In the genomic region with DNA sequence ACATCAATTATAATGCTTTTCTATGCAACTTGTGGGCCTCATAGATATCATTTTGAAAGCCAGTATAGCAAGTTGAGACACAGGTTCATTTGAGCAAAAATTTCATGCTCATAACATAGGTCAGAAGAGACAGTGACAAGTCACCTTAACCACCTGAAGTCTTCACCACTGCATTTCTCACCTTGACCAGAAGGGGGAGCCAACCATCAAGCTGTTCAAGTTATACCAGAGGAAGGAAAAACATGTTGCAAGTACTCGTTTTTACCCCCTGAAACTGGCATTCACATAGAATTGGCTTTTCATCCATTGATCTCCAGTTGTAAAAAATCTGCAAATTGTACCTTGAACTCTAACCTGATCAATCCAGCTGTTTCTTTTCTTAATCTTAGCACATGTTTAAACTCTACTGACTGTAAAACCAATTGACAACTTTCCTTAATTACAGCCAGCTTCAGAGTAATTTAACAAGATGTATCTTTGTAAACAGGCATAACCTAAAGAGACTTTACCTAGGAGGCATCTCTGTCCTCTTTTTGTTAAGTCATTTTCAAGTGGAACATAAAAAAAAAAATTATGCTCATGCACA, we compare ENCODE assay signal across 1 cellular context.
A peak's percentile ranks its signal among the peaks of the same experiment; 100 is the strongest.
TF ChIP-seq lines count a peak whose summit lies in the region.

No MANE protein-coding gene starts in this region.

TF ChIP-seq in K562, 482 proteins besides CTCF, POLR2A, EP300 and RAD21 (continued from another document and continues in another):
- TF ChIP-seq SMC3 (conservative IDR thresholded peaks at IDR 0.05; ENCODE audit: insufficient read depth, low read depth, low read length) (0 out of 2 replicates have a peak, but pooled peaks have one; percentile 46), ZNF75A (CRISPR knock-in tag; IDR thresholded peaks at IDR 0.05) (no peak), SRSF9 (IDR thresholded peaks at IDR 0.05; ENCODE audit: borderline replicate concordance, low read depth, low read length) (no peak), ZNF57 (CRISPR knock-in tag; IDR thresholded peaks at IDR 0.05) (no peak), ZNF644 (tag; IDR thresholded peaks at IDR 0.05; ENCODE audit: low read depth) (no peak), ZNF282 (CRISPR knock-in tag; IDR thresholded peaks at IDR 0.05) (no peak), ERF (CRISPR knock-in tag; IDR thresholded peaks at IDR 0.05) (no peak), SMARCE1 (IDR thresholded peaks at IDR 0.05) (no peak), SREBF1 (IDR thresholded peaks at IDR 0.05; ENCODE audit: borderline replicate concordance, low read depth, low read length) (no peak), MCM7 (IDR thresholded peaks at IDR 0.05) (no peak), ESRRA (IDR thresholded peaks at IDR 0.05; ENCODE audit: borderline replicate concordance, low read depth) (no peak), RBM17 (IDR thresholded peaks at IDR 0.05; ENCODE audit: borderline replicate concordance, low read depth, low read length) (no peak), HMG20A (CRISPR knock-in tag; conservative IDR thresholded peaks at IDR 0.05) (no peak), CHD4 (IDR thresholded peaks at IDR 0.05; ENCODE audit: insufficient read depth, insufficient replicate concordance, low read depth, low read length, poor library complexity, severe bottlenecking) (no peak), MTF1 (CRISPR knock-in tag; IDR thresholded peaks at IDR 0.05; ENCODE audit: borderline replicate concordance) (no peak), MAFG (tag; conservative IDR thresholded peaks at IDR 0.05) (no peak), NFYB (IDR thresholded peaks at IDR 0.05; ENCODE audit: extremely low read depth, insufficient read length) (no peak), BDP1 (IDR thresholded peaks at IDR 0.05; ENCODE audit: insufficient read depth, insufficient read length) (no peak), ZNF830 (CRISPR knock-in tag; IDR thresholded peaks at IDR 0.05) (no peak), ZNF3 (CRISPR knock-in tag; IDR thresholded peaks at IDR 0.05) (no peak)
- TF ChIP-seq, protein P1, sequence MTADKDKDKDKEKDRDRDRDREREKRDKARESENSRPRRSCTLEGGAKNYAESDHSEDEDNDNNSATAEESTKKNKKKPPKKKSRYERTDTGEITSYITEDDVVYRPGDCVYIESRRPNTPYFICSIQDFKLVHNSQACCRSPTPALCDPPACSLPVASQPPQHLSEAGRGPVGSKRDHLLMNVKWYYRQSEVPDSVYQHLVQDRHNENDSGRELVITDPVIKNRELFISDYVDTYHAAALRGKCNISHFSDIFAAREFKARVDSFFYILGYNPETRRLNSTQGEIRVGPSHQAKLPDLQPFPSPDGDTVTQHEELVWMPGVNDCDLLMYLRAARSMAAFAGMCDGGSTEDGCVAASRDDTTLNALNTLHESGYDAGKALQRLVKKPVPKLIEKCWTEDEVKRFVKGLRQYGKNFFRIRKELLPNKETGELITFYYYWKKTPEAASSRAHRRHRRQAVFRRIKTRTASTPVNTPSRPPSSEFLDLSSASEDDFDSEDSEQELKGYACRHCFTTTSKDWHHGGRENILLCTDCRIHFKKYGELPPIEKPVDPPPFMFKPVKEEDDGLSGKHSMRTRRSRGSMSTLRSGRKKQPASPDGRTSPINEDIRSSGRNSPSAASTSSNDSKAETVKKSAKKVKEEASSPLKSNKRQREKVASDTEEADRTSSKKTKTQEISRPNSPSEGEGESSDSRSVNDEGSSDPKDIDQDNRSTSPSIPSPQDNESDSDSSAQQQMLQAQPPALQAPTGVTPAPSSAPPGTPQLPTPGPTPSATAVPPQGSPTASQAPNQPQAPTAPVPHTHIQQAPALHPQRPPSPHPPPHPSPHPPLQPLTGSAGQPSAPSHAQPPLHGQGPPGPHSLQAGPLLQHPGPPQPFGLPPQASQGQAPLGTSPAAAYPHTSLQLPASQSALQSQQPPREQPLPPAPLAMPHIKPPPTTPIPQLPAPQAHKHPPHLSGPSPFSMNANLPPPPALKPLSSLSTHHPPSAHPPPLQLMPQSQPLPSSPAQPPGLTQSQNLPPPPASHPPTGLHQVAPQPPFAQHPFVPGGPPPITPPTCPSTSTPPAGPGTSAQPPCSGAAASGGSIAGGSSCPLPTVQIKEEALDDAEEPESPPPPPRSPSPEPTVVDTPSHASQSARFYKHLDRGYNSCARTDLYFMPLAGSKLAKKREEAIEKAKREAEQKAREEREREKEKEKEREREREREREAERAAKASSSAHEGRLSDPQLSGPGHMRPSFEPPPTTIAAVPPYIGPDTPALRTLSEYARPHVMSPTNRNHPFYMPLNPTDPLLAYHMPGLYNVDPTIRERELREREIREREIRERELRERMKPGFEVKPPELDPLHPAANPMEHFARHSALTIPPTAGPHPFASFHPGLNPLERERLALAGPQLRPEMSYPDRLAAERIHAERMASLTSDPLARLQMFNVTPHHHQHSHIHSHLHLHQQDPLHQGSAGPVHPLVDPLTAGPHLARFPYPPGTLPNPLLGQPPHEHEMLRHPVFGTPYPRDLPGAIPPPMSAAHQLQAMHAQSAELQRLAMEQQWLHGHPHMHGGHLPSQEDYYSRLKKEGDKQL (CRISPR knock-in tag; IDR thresholded peaks at IDR 0.05; ENCODE audit: borderline replicate concordance), result no peak
- TF ChIP-seq, protein P2, sequence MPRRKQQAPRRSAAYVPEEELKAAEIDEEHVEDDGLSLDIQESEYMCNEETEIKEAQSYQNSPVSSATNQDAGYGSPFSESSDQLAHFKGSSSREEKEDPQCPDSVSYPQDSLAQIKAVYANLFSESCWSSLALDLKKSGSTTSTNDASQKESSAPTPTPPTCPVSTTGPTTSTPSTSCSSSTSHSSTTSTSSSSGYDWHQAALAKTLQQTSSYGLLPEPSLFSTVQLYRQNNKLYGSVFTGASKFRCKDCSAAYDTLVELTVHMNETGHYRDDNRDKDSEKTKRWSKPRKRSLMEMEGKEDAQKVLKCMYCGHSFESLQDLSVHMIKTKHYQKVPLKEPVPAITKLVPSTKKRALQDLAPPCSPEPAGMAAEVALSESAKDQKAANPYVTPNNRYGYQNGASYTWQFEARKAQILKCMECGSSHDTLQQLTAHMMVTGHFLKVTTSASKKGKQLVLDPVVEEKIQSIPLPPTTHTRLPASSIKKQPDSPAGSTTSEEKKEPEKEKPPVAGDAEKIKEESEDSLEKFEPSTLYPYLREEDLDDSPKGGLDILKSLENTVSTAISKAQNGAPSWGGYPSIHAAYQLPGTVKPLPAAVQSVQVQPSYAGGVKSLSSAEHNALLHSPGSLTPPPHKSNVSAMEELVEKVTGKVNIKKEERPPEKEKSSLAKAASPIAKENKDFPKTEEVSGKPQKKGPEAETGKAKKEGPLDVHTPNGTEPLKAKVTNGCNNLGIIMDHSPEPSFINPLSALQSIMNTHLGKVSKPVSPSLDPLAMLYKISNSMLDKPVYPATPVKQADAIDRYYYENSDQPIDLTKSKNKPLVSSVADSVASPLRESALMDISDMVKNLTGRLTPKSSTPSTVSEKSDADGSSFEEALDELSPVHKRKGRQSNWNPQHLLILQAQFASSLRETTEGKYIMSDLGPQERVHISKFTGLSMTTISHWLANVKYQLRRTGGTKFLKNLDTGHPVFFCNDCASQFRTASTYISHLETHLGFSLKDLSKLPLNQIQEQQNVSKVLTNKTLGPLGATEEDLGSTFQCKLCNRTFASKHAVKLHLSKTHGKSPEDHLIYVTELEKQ (CRISPR knock-in tag; IDR thresholded peaks at IDR 0.05), result no peak
- TF ChIP-seq, protein P3, sequence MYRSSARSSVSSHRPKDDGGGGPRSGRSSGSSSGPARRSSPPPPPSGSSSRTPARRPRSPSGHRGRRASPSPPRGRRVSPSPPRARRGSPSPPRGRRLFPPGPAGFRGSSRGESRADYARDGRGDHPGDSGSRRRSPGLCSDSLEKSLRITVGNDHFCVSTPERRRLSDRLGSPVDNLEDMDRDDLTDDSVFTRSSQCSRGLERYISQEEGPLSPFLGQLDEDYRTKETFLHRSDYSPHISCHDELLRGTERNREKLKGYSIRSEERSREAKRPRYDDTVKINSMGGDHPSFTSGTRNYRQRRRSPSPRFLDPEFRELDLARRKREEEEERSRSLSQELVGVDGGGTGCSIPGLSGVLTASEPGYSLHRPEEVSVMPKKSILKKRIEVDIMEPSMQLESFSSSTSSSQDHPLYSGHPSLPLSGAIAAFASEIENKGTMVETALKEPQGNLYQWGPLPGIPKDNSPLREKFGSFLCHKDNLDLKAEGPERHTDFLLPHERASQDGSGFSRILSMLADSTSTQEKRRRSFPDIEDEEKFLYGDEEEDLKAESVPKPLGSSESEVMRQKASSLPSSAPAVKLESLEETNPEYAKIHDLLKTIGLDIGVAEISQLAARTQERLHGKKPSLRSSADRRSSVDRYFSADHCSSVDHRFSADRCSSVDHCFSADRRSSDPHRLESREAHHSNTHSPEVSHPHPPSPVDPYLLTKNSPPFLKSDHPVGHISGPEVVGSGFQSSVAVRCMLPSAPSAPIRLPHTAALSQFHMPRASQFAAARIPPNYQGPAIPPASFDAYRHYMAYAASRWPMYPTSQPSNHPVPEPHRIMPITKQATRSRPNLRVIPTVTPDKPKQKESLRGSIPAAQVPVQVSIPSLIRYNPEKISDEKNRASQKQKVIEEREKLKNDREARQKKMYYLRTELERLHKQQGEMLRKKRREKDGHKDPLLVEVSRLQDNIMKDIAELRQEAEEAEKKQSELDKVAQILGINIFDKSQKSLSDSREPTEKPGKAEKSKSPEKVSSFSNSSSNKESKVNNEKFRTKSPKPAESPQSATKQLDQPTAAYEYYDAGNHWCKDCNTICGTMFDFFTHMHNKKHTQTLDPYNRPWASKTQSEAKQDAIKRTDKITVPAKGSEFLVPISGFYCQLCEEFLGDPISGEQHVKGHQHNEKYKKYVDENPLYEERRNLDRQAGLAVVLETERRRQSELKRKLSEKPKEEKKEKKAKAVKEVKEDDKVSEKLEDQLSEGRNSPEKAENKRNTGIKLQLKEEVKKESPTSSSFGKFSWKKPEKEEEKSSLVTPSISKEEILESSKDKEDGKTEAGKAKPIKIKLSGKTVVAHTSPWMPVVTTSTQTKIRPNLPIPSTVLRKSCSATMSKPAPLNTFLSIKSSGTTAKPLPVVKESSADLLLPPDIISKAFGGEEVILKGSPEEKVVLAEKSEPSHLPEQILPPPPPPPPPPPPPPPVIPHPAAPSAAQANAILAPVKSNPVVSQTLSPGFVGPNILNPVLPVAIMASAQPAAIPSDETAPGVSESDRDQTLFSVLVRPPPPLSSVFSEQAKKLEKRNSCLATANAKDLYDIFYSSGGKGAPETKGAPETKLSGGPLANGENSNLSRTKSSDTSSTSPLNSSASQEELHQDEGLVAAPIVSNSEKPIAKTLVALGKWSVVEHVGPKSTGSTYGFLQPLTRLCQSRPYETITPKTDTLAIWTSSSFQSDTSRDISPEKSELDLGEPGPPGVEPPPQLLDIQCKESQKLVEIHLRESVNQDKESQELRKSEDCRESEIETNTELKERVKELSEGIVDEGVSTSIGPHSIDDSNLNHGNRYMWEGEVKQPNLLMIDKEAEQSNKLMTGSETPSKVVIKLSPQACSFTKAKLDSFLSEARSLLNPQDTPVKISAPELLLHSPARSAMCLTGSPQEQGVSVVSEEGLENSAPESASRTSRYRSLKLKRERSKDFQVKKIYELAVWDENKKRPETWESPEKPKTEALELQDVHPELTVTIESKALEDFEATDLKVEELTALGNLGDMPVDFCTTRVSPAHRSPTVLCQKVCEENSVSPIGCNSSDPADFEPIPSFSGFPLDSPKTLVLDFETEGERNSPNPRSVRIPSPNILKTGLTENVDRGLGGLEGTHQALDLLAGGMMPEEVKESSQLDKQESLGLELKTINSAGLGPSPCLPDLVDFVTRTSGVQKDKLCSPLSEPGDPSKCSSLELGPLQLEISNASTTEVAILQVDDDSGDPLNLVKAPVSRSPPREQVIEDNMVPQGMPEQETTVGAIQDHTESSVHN (IDR thresholded peaks at IDR 0.05; ENCODE audit: borderline replicate concordance in 1 of 2, low read depth in 1 of 2), result no peak
- TF ChIP-seq, protein P4, sequence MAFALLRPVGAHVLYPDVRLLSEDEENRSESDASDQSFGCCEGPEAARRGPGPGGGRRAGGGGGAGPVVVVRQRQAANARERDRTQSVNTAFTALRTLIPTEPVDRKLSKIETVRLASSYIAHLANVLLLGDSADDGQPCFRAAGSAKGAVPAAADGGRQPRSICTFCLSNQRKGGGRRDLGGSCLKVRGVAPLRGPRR (CRISPR knock-in tag; IDR thresholded peaks at IDR 0.05), result no peak
- TF ChIP-seq, protein P5, sequence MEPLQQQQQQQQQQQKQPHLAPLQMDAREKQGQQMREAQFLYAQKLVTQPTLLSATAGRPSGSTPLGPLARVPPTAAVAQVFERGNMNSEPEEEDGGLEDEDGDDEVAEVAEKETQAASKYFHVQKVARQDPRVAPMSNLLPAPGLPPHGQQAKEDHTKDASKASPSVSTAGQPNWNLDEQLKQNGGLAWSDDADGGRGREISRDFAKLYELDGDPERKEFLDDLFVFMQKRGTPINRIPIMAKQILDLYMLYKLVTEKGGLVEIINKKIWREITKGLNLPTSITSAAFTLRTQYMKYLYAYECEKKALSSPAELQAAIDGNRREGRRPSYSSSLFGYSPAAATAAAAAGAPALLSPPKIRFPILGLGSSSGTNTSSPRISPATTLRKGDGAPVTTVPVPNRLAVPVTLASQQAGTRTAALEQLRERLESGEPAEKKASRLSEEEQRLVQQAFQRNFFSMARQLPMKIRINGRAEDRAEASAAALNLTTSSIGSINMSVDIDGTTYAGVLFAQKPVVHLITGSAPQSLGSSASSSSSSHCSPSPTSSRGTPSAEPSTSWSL (CRISPR knock-in tag; IDR thresholded peaks at IDR 0.05; ENCODE audit: borderline replicate concordance), result no peak
- TF ChIP-seq, protein P6, sequence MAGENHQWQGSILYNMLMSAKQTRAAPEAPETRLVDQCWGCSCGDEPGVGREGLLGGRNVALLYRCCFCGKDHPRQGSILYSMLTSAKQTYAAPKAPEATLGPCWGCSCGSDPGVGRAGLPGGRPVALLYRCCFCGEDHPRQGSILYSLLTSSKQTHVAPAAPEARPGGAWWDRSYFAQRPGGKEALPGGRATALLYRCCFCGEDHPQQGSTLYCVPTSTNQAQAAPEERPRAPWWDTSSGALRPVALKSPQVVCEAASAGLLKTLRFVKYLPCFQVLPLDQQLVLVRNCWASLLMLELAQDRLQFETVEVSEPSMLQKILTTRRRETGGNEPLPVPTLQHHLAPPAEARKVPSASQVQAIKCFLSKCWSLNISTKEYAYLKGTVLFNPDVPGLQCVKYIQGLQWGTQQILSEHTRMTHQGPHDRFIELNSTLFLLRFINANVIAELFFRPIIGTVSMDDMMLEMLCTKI (IDR thresholded peaks at IDR 0.05; ENCODE audit: partially characterized antibody), result no peak
- TF ChIP-seq, protein P7, sequence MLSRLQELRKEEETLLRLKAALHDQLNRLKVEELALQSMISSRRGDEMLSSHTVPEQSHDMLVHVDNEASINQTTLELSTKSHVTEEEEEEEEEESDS (CRISPR knock-in tag; IDR thresholded peaks at IDR 0.05), result no peak
- TF ChIP-seq, protein P8, sequence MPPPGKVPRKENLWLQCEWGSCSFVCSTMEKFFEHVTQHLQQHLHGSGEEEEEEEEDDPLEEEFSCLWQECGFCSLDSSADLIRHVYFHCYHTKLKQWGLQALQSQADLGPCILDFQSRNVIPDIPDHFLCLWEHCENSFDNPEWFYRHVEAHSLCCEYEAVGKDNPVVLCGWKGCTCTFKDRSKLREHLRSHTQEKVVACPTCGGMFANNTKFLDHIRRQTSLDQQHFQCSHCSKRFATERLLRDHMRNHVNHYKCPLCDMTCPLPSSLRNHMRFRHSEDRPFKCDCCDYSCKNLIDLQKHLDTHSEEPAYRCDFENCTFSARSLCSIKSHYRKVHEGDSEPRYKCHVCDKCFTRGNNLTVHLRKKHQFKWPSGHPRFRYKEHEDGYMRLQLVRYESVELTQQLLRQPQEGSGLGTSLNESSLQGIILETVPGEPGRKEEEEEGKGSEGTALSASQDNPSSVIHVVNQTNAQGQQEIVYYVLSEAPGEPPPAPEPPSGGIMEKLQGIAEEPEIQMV (tag; conservative IDR thresholded peaks at IDR 0.05; ENCODE audit: low read depth), result no peak
- TF ChIP-seq, protein P9, sequence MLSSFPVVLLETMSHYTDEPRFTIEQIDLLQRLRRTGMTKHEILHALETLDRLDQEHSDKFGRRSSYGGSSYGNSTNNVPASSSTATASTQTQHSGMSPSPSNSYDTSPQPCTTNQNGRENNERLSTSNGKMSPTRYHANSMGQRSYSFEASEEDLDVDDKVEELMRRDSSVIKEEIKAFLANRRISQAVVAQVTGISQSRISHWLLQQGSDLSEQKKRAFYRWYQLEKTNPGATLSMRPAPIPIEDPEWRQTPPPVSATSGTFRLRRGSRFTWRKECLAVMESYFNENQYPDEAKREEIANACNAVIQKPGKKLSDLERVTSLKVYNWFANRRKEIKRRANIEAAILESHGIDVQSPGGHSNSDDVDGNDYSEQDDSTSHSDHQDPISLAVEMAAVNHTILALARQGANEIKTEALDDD (IDR thresholded peaks at IDR 0.05), result 0 out of 2 replicates have a peak, but pooled peaks have one; percentile 22
